In genomic region chr4:11376146-11376545, GRCh38 we compare ENCODE assay signal across 32 cellular contexts. TPM values are rescaled to one million over a fixed set of nuclear protein-coding genes. Genes with fewer than 3 reads are reported as not detected.
"Had no signal": no experiment of that assay in that cellular context is flagged by ENCODE, and none has a peak within 500 bp of the region (broad histone marks: within the 10 kb centered on the region; RNA-seq: fewer than 3 reads in every experiment).

No MANE protein-coding gene starts in this region.

- H3K27me3 ChIP-seq: MG63 had no signal

- H3K9me3 ChIP-seq: MG63 had no signal

- H3K27ac ChIP-seq: KMS-11 had no signal

- H3K4me3 ChIP-seq: MG63 had no signal

- DNase-seq: Karpas-422, Kasumi-1, MG63, MM.1S, MV-4-11, NCI-H1048, NCI-H1092, NCI-H1092 treated with DMSO at 0.1 percent for 48 hours, NCI-H1105, NCI-H1105 treated with DMSO at 0.1 percent for 48 hours, NCI-H1417 treated with DMSO at 0.1 percent for 48 hours, NCI-H1436, NCI-H1436 treated with DMSO at 0.1 percent for 48 hours, NCI-H1694, NCI-H1694 treated with DMSO at 0.1 percent for 48 hours, NCI-H187, NCI-H187 treated with DMSO at 0.1 percent for 48 hours, NCI-H1930, NCI-H2029, NCI-H2029 treated with DMSO at 0.1 percent for 48 hours, NCI-H2081, NCI-H2081 treated with DMSO at 0.1 percent for 48 hours, NCI-H2107, NCI-H2171, NCI-H2171 treated with DMSO at 0.1 percent for 48 hours, NCI-H2227 treated with DMSO at 0.1 percent for 48 hours, NCI-H226, NCI-H345, NCI-H446, NCI-H446 treated with DMSO at 0.1 percent for 48 hours had no signal

- H3K4me2 ChIP-seq: KMS-11 had no signal

- H3K36me3 ChIP-seq: MG63 had no signal

- H3K9ac ChIP-seq: KMS-11 had no signal

RNA-seq across cellular contexts. Expression of gene HS3ST1, which starts 52.5 kb away (rescaled TPM):
- total RNA-seq: M059J had no signal
